1 cellular context compared by ENCODE assay signal in the genomic region with DNA sequence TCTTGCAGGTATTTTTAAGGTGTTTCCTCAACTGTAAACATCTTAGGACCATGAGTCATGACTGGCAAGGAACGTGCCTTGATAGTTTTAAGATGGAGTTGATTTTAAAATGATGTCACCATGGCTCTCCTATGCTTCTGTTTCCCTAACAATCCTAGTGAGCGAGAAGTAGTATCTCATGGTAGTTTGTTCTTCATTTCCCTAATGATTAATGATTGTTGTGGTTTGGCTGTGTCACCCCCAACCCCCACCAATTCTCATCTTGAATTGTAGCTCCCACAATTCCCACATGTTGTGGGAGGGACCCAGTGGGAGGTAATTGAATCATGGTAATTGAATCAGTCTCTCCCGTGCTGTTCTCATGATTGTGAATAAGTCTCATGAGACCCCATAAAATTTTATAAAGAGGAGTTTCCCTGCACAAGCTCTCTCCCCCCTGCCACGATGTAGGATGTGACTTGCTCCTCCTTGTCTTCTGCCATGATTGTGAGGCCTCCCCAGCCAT.
A peak's percentile ranks its signal among the peaks of the same experiment; 100 is the strongest.
TF ChIP-seq lines count a peak whose summit lies in the region.

No MANE protein-coding gene starts in this region.

TF ChIP-seq in HEK293, 187 proteins besides CTCF, POLR2A, EP300 and RAD21 (continued from another document and continues in another):
- TF ChIP-seq, protein P1, sequence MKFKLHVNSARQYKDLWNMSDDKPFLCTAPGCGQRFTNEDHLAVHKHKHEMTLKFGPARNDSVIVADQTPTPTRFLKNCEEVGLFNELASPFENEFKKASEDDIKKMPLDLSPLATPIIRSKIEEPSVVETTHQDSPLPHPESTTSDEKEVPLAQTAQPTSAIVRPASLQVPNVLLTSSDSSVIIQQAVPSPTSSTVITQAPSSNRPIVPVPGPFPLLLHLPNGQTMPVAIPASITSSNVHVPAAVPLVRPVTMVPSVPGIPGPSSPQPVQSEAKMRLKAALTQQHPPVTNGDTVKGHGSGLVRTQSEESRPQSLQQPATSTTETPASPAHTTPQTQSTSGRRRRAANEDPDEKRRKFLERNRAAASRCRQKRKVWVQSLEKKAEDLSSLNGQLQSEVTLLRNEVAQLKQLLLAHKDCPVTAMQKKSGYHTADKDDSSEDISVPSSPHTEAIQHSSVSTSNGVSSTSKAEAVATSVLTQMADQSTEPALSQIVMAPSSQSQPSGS (tag by site-specific recombination; IDR thresholded peaks at IDR 0.05; ENCODE audit: low read depth): peak; percentile 89
- TF ChIP-seq ZNF341 (tag by site-specific recombination; IDR thresholded peaks at IDR 0.05; ENCODE audit: low read depth) (peak; percentile 72), ZEB2 (tag by site-specific recombination; IDR thresholded peaks at IDR 0.05) (0 out of 2 replicates have a peak, but pooled peaks have one; percentile 54), ZBTB48 (tag by site-specific recombination; IDR thresholded peaks at IDR 0.05) (0 out of 2 replicates have a peak, but pooled peaks have one; percentile 18), GLI2 (tag by site-specific recombination; IDR thresholded peaks at IDR 0.05; ENCODE audit: borderline replicate concordance, low read depth) (no peak), ZNF629 (tag by site-specific recombination; IDR thresholded peaks at IDR 0.05) (peak; percentile 76), ZNF776 (tag by site-specific recombination; IDR thresholded peaks at IDR 0.05; ENCODE audit: borderline replicate concordance) (no peak), YY2 (tag by site-specific recombination; IDR thresholded peaks at IDR 0.05) (peak; percentile 18; the same call in 1 of the 2 replicates), ZFHX2 (tag by site-specific recombination; conservative IDR thresholded peaks at IDR 0.05) (peak; percentile 96), ZIC2 (tag by site-specific recombination; IDR thresholded peaks at IDR 0.05) (peak; percentile 69), ZNF394 (tag by site-specific recombination; IDR thresholded peaks at IDR 0.05; ENCODE audit: borderline replicate concordance) (peak; percentile 56; the same call in 1 of the 2 replicates), ZNF626 (tag by site-specific recombination; IDR thresholded peaks at IDR 0.05) (no peak), WT1 (tag by site-specific recombination; IDR thresholded peaks at IDR 0.05) (peak; percentile 98), ZNF366 (tag by site-specific recombination; conservative IDR thresholded peaks at IDR 0.05) (peak; percentile 74), ZNF558 (tag by site-specific recombination; IDR thresholded peaks at IDR 0.05) (peak; percentile 28; the same call in 1 of the 2 replicates), OSR2 (tag by site-specific recombination; IDR thresholded peaks at IDR 0.05) (peak; percentile 84), ZNF184 (tag by site-specific recombination; IDR thresholded peaks at IDR 0.05) (peak; percentile 47; the same call in 1 of the 2 replicates), SETDB1 (IDR thresholded peaks at IDR 0.05; ENCODE audit: insufficient read length, low read length) (peak; percentile 54), ZNF792 (tag by site-specific recombination; IDR thresholded peaks at IDR 0.05) (no peak), ZNF211 (tag by site-specific recombination; IDR thresholded peaks at IDR 0.05; ENCODE audit: low read depth) (no peak), ZNF16 (tag by site-specific recombination; IDR thresholded peaks at IDR 0.05; ENCODE audit: low read depth) (no peak), GLIS1 (tag by site-specific recombination; IDR thresholded peaks at IDR 0.05) (peak; percentile 88), ZNF24 (tag by site-specific recombination; IDR thresholded peaks at IDR 0.05) (peak; percentile 38; the same call in 1 of the 2 replicates), SP3 (tag by site-specific recombination; IDR thresholded peaks at IDR 0.05) (peak; percentile 77), ZNF843 (tag by site-specific recombination; IDR thresholded peaks at IDR 0.05) (peak; percentile 39; the same call in 1 of the 2 replicates), ZNF561 (tag by site-specific recombination; IDR thresholded peaks at IDR 0.05; ENCODE audit: borderline replicate concordance) (0 out of 2 replicates have a peak, but pooled peaks have one; percentile 41), TRIM28 (IDR thresholded peaks at IDR 0.05; ENCODE audit: borderline replicate concordance, low read length) (no peak), ZBTB21 (tag by site-specific recombination; IDR thresholded peaks at IDR 0.05) (peak; percentile 56; the same call in 1 of the 2 replicates), ZNF660 (tag by site-specific recombination; IDR thresholded peaks at IDR 0.05) (0 out of 2 replicates have a peak, but pooled peaks have one; percentile 64), SP7 (tag by site-specific recombination; IDR thresholded peaks at IDR 0.05) (peak; percentile 95), ZBTB1 (tag by site-specific recombination; IDR thresholded peaks at IDR 0.05) (no peak), ZNF311 (tag by site-specific recombination; IDR thresholded peaks at IDR 0.05; ENCODE audit: borderline replicate concordance) (no peak), BCL11B (tag by site-specific recombination; IDR thresholded peaks at IDR 0.05; ENCODE audit: low read depth) (peak; percentile 49; the same call in 1 of the 2 replicates)
- TF ChIP-seq, protein P2, sequence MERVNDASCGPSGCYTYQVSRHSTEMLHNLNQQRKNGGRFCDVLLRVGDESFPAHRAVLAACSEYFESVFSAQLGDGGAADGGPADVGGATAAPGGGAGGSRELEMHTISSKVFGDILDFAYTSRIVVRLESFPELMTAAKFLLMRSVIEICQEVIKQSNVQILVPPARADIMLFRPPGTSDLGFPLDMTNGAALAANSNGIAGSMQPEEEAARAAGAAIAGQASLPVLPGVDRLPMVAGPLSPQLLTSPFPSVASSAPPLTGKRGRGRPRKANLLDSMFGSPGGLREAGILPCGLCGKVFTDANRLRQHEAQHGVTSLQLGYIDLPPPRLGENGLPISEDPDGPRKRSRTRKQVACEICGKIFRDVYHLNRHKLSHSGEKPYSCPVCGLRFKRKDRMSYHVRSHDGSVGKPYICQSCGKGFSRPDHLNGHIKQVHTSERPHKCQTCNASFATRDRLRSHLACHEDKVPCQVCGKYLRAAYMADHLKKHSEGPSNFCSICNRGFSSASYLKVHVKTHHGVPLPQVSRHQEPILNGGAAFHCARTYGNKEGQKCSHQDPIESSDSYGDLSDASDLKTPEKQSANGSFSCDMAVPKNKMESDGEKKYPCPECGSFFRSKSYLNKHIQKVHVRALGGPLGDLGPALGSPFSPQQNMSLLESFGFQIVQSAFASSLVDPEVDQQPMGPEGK (tag by site-specific recombination; IDR thresholded peaks at IDR 0.05): peak; percentile 74
- TF ChIP-seq, protein P3, sequence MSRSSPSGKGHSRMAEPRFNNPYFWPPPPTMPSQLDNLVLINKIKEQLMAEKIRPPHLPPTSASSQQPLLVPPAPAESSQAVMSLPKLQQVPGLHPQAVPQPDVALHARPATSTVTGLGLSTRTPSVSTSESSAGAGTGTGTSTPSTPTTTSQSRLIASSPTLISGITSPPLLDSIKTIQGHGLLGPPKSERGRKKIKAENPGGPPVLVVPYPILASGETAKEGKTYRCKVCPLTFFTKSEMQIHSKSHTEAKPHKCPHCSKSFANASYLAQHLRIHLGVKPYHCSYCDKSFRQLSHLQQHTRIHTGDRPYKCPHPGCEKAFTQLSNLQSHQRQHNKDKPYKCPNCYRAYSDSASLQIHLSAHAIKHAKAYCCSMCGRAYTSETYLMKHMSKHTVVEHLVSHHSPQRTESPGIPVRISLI (tag by site-specific recombination; IDR thresholded peaks at IDR 0.05): no peak
- TF ChIP-seq, protein P4, sequence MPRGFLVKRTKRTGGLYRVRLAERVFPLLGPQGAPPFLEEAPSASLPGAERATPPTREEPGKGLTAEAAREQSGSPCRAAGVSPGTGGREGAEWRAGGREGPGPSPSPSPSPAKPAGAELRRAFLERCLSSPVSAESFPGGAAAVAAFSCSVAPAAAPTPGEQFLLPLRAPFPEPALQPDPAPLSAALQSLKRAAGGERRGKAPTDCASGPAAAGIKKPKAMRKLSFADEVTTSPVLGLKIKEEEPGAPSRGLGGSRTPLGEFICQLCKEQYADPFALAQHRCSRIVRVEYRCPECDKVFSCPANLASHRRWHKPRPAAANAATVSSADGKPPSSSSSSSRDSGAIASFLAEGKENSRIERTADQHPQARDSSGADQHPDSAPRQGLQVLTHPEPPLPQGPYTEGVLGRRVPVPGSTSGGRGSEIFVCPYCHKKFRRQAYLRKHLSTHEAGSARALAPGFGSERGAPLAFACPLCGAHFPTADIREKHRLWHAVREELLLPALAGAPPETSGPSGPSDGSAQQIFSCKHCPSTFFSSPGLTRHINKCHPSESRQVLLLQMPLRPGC (tag by site-specific recombination; IDR thresholded peaks at IDR 0.05): 0 out of 2 replicates have a peak, but pooled peaks have one; percentile 10
- TF ChIP-seq, protein P5, sequence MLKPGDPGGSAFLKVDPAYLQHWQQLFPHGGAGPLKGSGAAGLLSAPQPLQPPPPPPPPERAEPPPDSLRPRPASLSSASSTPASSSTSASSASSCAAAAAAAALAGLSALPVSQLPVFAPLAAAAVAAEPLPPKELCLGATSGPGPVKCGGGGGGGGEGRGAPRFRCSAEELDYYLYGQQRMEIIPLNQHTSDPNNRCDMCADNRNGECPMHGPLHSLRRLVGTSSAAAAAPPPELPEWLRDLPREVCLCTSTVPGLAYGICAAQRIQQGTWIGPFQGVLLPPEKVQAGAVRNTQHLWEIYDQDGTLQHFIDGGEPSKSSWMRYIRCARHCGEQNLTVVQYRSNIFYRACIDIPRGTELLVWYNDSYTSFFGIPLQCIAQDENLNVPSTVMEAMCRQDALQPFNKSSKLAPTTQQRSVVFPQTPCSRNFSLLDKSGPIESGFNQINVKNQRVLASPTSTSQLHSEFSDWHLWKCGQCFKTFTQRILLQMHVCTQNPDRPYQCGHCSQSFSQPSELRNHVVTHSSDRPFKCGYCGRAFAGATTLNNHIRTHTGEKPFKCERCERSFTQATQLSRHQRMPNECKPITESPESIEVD (tag by site-specific recombination; IDR thresholded peaks at IDR 0.05): peak; percentile 56; the same call in 1 of the 2 replicates
- TF ChIP-seq, protein P6, sequence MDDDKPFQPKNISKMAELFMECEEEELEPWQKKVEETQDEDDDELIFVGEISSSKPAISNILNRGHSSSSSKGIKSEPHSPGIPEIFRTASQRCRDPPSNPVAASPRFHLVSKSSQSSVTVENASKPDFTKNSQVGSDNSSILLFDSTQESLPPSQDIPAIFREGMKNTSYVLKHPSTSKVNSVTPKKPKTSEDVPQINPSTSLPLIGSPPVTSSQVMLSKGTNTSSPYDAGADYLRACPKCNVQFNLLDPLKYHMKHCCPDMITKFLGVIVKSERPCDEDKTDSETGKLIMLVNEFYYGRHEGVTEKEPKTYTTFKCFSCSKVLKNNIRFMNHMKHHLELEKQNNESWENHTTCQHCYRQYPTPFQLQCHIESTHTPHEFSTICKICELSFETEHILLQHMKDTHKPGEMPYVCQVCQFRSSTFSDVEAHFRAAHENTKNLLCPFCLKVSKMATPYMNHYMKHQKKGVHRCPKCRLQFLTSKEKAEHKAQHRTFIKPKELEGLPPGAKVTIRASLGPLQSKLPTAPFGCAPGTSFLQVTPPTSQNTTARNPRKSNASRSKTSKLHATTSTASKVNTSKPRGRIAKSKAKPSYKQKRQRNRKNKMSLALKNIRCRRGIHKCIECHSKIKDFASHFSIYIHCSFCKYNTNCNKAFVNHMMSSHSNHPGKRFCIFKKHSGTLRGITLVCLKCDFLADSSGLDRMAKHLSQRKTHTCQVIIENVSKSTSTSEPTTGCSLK (tag by site-specific recombination; IDR thresholded peaks at IDR 0.05): no peak
- TF ChIP-seq, protein P7, sequence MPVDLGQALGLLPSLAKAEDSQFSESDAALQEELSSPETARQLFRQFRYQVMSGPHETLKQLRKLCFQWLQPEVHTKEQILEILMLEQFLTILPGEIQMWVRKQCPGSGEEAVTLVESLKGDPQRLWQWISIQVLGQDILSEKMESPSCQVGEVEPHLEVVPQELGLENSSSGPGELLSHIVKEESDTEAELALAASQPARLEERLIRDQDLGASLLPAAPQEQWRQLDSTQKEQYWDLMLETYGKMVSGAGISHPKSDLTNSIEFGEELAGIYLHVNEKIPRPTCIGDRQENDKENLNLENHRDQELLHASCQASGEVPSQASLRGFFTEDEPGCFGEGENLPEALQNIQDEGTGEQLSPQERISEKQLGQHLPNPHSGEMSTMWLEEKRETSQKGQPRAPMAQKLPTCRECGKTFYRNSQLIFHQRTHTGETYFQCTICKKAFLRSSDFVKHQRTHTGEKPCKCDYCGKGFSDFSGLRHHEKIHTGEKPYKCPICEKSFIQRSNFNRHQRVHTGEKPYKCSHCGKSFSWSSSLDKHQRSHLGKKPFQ (tag by site-specific recombination; IDR thresholded peaks at IDR 0.05): 0 out of 2 replicates have a peak, but pooled peaks have one; percentile 20
- TF ChIP-seq, protein P8, sequence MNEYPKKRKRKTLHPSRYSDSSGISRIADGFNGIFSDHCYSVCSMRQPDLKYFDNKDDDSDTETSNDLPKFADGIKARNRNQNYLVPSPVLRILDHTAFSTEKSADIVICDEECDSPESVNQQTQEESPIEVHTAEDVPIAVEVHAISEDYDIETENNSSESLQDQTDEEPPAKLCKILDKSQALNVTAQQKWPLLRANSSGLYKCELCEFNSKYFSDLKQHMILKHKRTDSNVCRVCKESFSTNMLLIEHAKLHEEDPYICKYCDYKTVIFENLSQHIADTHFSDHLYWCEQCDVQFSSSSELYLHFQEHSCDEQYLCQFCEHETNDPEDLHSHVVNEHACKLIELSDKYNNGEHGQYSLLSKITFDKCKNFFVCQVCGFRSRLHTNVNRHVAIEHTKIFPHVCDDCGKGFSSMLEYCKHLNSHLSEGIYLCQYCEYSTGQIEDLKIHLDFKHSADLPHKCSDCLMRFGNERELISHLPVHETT (tag by site-specific recombination; IDR thresholded peaks at IDR 0.05): peak; percentile 68; the same call in 1 of the 2 replicates
- TF ChIP-seq, protein P9, sequence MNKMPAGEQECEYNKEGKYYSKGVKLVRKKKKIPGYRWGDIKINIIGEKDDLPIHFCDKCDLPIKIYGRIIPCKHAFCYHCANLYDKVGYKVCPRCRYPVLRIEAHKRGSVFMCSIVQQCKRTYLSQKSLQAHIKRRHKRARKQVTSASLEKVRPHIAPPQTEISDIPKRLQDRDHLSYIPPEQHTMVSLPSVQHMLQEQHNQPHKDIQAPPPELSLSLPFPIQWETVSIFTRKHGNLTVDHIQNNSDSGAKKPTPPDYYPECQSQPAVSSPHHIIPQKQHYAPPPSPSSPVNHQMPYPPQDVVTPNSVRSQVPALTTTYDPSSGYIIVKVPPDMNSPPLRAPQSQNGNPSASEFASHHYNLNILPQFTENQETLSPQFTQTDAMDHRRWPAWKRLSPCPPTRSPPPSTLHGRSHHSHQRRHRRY (tag by site-specific recombination; IDR thresholded peaks at IDR 0.05): no peak
- TF ChIP-seq, protein P10, sequence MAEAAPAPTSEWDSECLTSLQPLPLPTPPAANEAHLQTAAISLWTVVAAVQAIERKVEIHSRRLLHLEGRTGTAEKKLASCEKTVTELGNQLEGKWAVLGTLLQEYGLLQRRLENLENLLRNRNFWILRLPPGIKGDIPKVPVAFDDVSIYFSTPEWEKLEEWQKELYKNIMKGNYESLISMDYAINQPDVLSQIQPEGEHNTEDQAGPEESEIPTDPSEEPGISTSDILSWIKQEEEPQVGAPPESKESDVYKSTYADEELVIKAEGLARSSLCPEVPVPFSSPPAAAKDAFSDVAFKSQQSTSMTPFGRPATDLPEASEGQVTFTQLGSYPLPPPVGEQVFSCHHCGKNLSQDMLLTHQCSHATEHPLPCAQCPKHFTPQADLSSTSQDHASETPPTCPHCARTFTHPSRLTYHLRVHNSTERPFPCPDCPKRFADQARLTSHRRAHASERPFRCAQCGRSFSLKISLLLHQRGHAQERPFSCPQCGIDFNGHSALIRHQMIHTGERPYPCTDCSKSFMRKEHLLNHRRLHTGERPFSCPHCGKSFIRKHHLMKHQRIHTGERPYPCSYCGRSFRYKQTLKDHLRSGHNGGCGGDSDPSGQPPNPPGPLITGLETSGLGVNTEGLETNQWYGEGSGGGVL (tag by site-specific recombination; IDR thresholded peaks at IDR 0.05): peak; percentile 88
